In the genomic region with DNA sequence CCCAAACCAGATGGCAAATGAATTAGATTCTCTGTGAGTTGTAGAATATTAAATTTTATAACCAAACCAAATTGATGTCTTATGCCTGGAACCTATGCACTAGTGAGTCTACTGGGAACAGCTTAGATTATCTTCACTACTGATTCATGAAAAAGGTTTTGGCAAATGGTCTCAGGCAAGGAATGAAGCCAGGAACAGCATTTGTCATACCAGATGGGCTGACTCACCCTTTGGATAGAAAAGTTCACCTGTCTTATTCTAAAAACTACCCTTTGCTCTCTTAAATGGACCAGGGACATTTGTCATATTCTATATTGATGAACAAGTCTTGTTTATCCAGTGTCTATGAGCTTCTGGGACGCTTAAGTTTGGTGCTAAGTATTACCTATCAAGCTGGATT, we compare ENCODE assay signal across 23 cellular contexts.
DNase-seq lines count a peak whose midpoint lies in the region; ATAC-seq and TF ChIP-seq lines count a peak whose summit lies in the region.
"Had no signal": no experiment of that assay in that cellular context is flagged by ENCODE, and none has a peak within 500 bp of the region (broad histone marks: within the 10 kb centered on the region; RNA-seq: fewer than 3 reads in every experiment).

No MANE protein-coding gene starts in this region.

- H3K36me3 ChIP-seq in SK-N-SH (replicated peaks in 1 of 2; ENCODE audit: control insufficient read depth in 1 of 2, insufficient read depth in 2 of 2, low read length in 1 of 2), result no peaks in the 10 kb centered on the region
- H3K36me3 ChIP-seq in adrenal gland (replicated peaks in 1 of 2), result no peaks in the 10 kb centered on the region
- H3K36me3 ChIP-seq in fibroblast of lung (ENCODE audit: control insufficient read depth, insufficient read depth, low read length), result no peaks in the 10 kb centered on the region
- no peaks in the 10 kb centered on the region for H3K36me3 ChIP-seq in spleen
- H3K36me3 ChIP-seq: neutrophil, sigmoid colon, thoracic aorta had no signal

- H3K27ac ChIP-seq in SK-N-SH (ENCODE audit: low read depth in 2 of 2, low read length in 1 of 2) (no peak overlapping the region), adrenal gland (no peak overlapping the region), fibroblast of lung (ENCODE audit: insufficient read depth, low read length) (no peak overlapping the region), spleen (no peak overlapping the region)
- H3K27ac ChIP-seq: body of pancreas, neutrophil, sigmoid colon, thoracic aorta had no signal

- ATAC-seq in SK-N-SH treated with all-trans-retinoic acid at 6 μM for 48 hours, result no peak
- ATAC-seq in HG02759 (IDR thresholded peaks at IDR 0.05; ENCODE audit: unreplicated experiment), result no peak
- ATAC-seq: body of pancreas; effector memory CD8-positive, alpha-beta T cell; Right ventricle myocardium inferior had no signal

- CTCF ChIA-PET in SK-N-SH (lab: Yijun Ruan, JAX), result interaction anchor here (0.9 kb wide), 1 partner anchor 11 kb away, joined by 4 read pairs; no protein-coding TSS in a partner anchor
- CTCF ChIA-PET in HEK293T (lab: Yijun Ruan, JAX), result no interaction called here

- no peak for TF ChIP-seq EP300 in SK-N-SH (IDR thresholded peaks at IDR 0.05; ENCODE audit: borderline replicate concordance in 1 of 2, low read depth in 1 of 2, low read length in 1 of 2)

- H3K4me2 ChIP-seq in SK-N-SH (no peak overlapping the region), fibroblast of lung (ENCODE audit: extremely low read depth, insufficient read depth, low read length) (no peak overlapping the region)

- 0% methylated on average over 1 of the region's 1 CpG for WGBS in SK-N-SH (ENCODE audit: low lambda C conversion rate)
- 80 to 93% (median 83%) methylated on average over 1 of the region's 1 CpG for WGBS in adrenal gland, 4 donors
- 77 to 96% (median 88%) methylated on average over 1 of the region's 1 CpG for WGBS in spleen, 5 donors

- TF ChIP-seq RAD21 in SK-N-SH (IDR thresholded peaks at IDR 0.05; ENCODE audit: low read length), result no peak

- H3K9me3 ChIP-seq in SK-N-SH (no peaks in the 10 kb centered on the region), adrenal gland (replicated peaks in 1 of 3) (no peaks in the 10 kb centered on the region), fibroblast of lung (ENCODE audit: control insufficient read depth, insufficient read depth, low read depth, low read length) (no peaks in the 10 kb centered on the region), spleen (no peaks in the 10 kb centered on the region)
- H3K9me3 ChIP-seq: body of pancreas, neutrophil, sigmoid colon, thoracic aorta had no signal

- no peaks in the 10 kb centered on the region for H3F3A ChIP-seq in SK-N-SH (replicated peaks; ENCODE audit: insufficient read depth)

- TF ChIP-seq CTCF in SK-N-SH (IDR thresholded peaks at IDR 0.05), result no peak
- TF ChIP-seq CTCF in adrenal gland (IDR thresholded peaks at IDR 0.05), result no peak
- no peak for TF ChIP-seq CTCF in fibroblast of lung (conservative IDR thresholded peaks at IDR 0.05 in 1 of 2, IDR thresholded peaks at IDR 0.05 in 1 of 2; ENCODE audit: low read depth in 1 of 2, low read length in 2 of 2)
- TF ChIP-seq CTCF in spleen (IDR thresholded peaks at IDR 0.05 in 8 of 11, conservative IDR thresholded peaks at IDR 0.05 in 3 of 11), result no peak

- no peak overlapping the region for H3K9ac ChIP-seq in SK-N-SH
- H3K9ac ChIP-seq in fibroblast of lung (ENCODE audit: insufficient read depth, low read length), result no peak overlapping the region

- H3K4me1 ChIP-seq in SK-N-SH (ENCODE audit: control insufficient read depth in 1 of 2, insufficient read depth in 2 of 2, low read depth in 1 of 2, low read length in 1 of 2) (peaks cover 0 to 9% of the 10 kb centered on the region in 2 experiments; a peak in 1 of 4 replicates), adrenal gland (replicated peaks in 1 of 2) (peaks cover 0 to 4% of the 10 kb centered on the region in 2 donors), fibroblast of lung (ENCODE audit: control insufficient read depth, extremely low read depth, insufficient read depth, low read length) (no peaks in the 10 kb centered on the region), spleen (no peaks in the 10 kb centered on the region)
- H3K4me1 ChIP-seq: body of pancreas had no signal

- intact Hi-C loops in adrenal gland (cut with DNase I) (no loop called here), spleen (cut with DNase I; ENCODE audit: low total_unique reads) (no loop called here)

- H3K79me2 ChIP-seq in SK-N-SH (ENCODE audit: insufficient read depth), result no peaks in the 10 kb centered on the region
- H3K79me2 ChIP-seq in fibroblast of lung (ENCODE audit: control insufficient read depth, insufficient read depth, low read length), result no peaks in the 10 kb centered on the region

- no peaks in the 10 kb centered on the region for H3K9me2 ChIP-seq in SK-N-SH

- no peak for TF ChIP-seq POLR2A in adrenal gland (IDR thresholded peaks at IDR 0.05)
- no peak for TF ChIP-seq POLR2A in spleen (IDR thresholded peaks at IDR 0.05)

- H3K27me3 ChIP-seq in SK-N-SH (ENCODE audit: insufficient read depth) (peaks cover 9% of the 10 kb centered on the region; the same call in 1 of the 2 replicates), adrenal gland (no peaks in the 10 kb centered on the region), fibroblast of lung (ENCODE audit: control insufficient read depth, insufficient read depth, low read length) (peaks cover 4% of the 10 kb centered on the region), spleen (replicated peaks in 1 of 7) (no peaks in the 10 kb centered on the region)
- H3K27me3 ChIP-seq: body of pancreas, neutrophil, sigmoid colon had no signal

- H4K20me1 ChIP-seq in SK-N-SH (ENCODE audit: insufficient read depth), result no peaks in the 10 kb centered on the region
- no peaks in the 10 kb centered on the region for H4K20me1 ChIP-seq in fibroblast of lung (ENCODE audit: control insufficient read depth, extremely low read depth, insufficient read depth, low read length)

- H3K4me3 ChIP-seq in SK-N-SH (ENCODE audit: low read depth in 2 of 2, low read length in 1 of 2) (no peak overlapping the region), adrenal gland (no peak overlapping the region), fibroblast of lung (replicated peaks in 1 of 4; ENCODE audit: control extremely low read depth in 1 of 4, insufficient read depth in 1 of 4, low read depth in 3 of 4, low read length in 4 of 4) (no peak overlapping the region), spleen (no peak overlapping the region)
- H3K4me3 ChIP-seq: body of pancreas, sigmoid colon, thoracic aorta had no signal

- POLR2A ChIA-PET in SK-N-SH (lab: Yijun Ruan, JAX), result no interaction called here
- POLR2A ChIA-PET in HEK293T (lab: Yijun Ruan, JAX), result no interaction called here

- H2AFZ ChIP-seq in SK-N-SH (ENCODE audit: low read depth) (no peak overlapping the region), fibroblast of lung (ENCODE audit: low read length) (no peak overlapping the region)

- DNase-seq in SK-N-SH (no peak), adrenal gland (peak in 6 of 7 donors; percentile 27 to 63 (median 56)), fibroblast of lung (ENCODE audit: low read depth in 2 of 2) (peak; percentile 9 to 82), spleen (no peak), HEK293T (ENCODE audit: extremely low spot score) (no peak), NCI-H2107 (lab: John Stamatoyannopoulos, UW) (no peak)
- DNase-seq: 8988T; activated B cell treated with CpG ODN at 0.5 μM for 24 hours; activated effector memory CD4-positive, alpha-beta T cell treated with anti-CD3 and anti-CD28 coated beads, Interleukin-2, amount 50 U/mL, for 16 hours; body of pancreas; CD4-positive, CD25-positive, alpha-beta regulatory T cell; effector memory CD8-positive, alpha-beta T cell; H9; NK-92 treated with Interleukin-12 subunit alpha and Interleukin-12 subunit beta, amount 100 ng/mL, for 24 hours; sigmoid colon; stimulated activated CD4-positive, alpha-beta T cell treated with anti-CD3 and anti-CD28 coated beads, Interleukin-2, amount 100 ng/mL, for 48 hours; stimulated activated CD8-positive, alpha-beta memory T cell treated with anti-CD3 and anti-CD28 coated beads, Interleukin-4, amount 100 ng/mL, for 48 hours; T-helper 2 cell had no signal

TF ChIP-seq in SK-N-SH, 30 proteins besides CTCF, POLR2A, EP300 and RAD21:
- no peak for TF ChIP-seq POLR2AphosphoS5 (IDR thresholded peaks at IDR 0.05; ENCODE audit: low read depth, low read length)
- TF ChIP-seq NFIC (IDR thresholded peaks at IDR 0.05; ENCODE audit: borderline replicate concordance), result 0 out of 2 replicates have a peak, but pooled peaks have one; percentile 5

TF ChIP-seq in SK-N-SH treated with all-trans-retinoic acid at 6 μM for 48 hours, 23 proteins besides CTCF, POLR2A, EP300 and RAD21 (continues in another document):
- TF ChIP-seq RARB (CRISPR knock-in tag; IDR thresholded peaks at IDR 0.05) (no peak), SNAI2 (CRISPR knock-in tag; IDR thresholded peaks at IDR 0.05) (no peak), ARNTL (CRISPR knock-in tag; IDR thresholded peaks at IDR 0.05; ENCODE audit: borderline replicate concordance, low read depth) (no peak), GLIS3 (CRISPR knock-in tag; IDR thresholded peaks at IDR 0.05) (no peak), TCF4 (CRISPR knock-in tag; IDR thresholded peaks at IDR 0.05; ENCODE audit: borderline replicate concordance) (no peak)

TF ChIP-seq in HEK293T, 16 proteins besides CTCF, POLR2A, EP300 and RAD21:
- TF ChIP-seq HDGF (IDR thresholded peaks at IDR 0.05; ENCODE audit: borderline replicate concordance) (no peak), FOXA1 (IDR thresholded peaks at IDR 0.05) (no peak), CTBP1 (IDR thresholded peaks at IDR 0.05; ENCODE audit: borderline replicate concordance) (no peak), ARNT (IDR thresholded peaks at IDR 0.05) (no peak), ZNF384 (IDR thresholded peaks at IDR 0.05) (no peak), SP1 (IDR thresholded peaks at IDR 0.05) (no peak), SUZ12 (IDR thresholded peaks at IDR 0.05) (no peak), NFRKB (IDR thresholded peaks at IDR 0.05) (no peak), ELF4 (IDR thresholded peaks at IDR 0.05) (no peak), L3MBTL2 (conservative IDR thresholded peaks at IDR 0.05) (no peak)
- TF ChIP-seq, protein P1, sequence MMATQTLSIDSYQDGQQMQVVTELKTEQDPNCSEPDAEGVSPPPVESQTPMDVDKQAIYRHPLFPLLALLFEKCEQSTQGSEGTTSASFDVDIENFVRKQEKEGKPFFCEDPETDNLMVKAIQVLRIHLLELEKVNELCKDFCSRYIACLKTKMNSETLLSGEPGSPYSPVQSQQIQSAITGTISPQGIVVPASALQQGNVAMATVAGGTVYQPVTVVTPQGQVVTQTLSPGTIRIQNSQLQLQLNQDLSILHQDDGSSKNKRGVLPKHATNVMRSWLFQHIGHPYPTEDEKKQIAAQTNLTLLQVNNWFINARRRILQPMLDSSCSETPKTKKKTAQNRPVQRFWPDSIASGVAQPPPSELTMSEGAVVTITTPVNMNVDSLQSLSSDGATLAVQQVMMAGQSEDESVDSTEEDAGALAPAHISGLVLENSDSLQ (IDR thresholded peaks at IDR 0.05), result no peak

Comparison
In these comparisons a context has a peak if more than half of its experiments do, and no peak if none do; other contexts are left out.
1. DNase-seq: peak in adrenal gland (6 of 7) and fibroblast of lung (2 of 2); none in SK-N-SH (single experiment), spleen (single experiment), HEK293T (single experiment) and NCI-H2107 (single experiment).